ENCODE assay signal across 8 cellular contexts in the genomic region with DNA sequence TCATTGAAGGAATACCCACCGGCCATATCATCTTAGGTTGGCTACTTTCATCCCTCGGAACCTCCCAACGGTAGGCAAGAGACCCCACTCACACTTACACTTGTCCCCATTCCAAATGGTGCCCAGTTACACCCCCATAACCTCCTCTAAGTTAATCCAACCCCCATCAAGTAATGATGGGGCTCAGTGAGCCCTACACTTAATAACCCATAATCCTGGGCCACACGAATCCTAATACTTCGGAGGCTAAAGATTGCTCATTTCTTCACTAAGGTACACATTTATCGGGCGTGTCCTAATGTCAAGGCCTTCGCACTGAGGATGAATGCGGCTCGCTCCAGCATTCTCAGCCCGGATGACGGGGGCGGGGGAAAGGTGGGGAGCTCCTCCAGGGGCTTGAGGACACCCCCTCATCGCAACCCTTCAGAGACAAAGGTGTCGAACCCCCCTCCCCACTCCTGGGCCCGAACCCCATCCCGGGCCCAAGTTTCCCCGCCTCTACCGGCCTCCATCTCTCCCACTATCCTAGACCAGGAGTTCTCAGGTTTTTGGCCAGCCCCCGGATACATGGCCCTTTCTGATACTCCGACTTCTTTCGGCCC. TPM values are rescaled to one million over a fixed set of nuclear protein-coding genes. Genes with fewer than 3 reads are reported as not detected.
A peak's percentile ranks its signal among the peaks of the same experiment; 100 is the strongest.
DNase-seq lines count a peak whose midpoint lies in the region; ATAC-seq and TF ChIP-seq lines count a peak whose summit lies in the region.

No MANE protein-coding gene starts in this region.

- no peak for TF ChIP-seq CTCF in adrenal gland (IDR thresholded peaks at IDR 0.05)

- intact Hi-C loops in adrenal gland (cut with DNase I): loop anchor here in 1 of 2 donors (10.0 kb wide), 1 partner anchor 104 kb away; the partner anchor contains the start of gene SLC27A3
- intact Hi-C loops in aorta (cut with DNase I): loop anchor here (5.0 to 10.0 kb wide), 2 partner anchors 96 to 317 kb away; partner anchors contain the start of gene RAB13 (in 1 of the 2)

- 0 to 2% (median 2%) methylated on average over 21 to 22 of the region's 22 CpGs for WGBS in adrenal gland, 4 donors
- 1% methylated on average over 20 to 22 of the region's 22 CpGs for WGBS in aorta, 2 donors

- in situ Hi-C loops in KBM-7 (cut with MboI; ENCODE audit: low pct_unique_long_range_greater_than_20kb, low sequenced_read_pairs): no loop called here

- H3K36me3 ChIP-seq in adrenal gland (replicated peaks in 1 of 2): peaks cover 0 to 43% of the 10 kb centered on the region in 2 donors
- peaks cover 2 to 4% of the 10 kb centered on the region in 2 donors for H3K36me3 ChIP-seq in aorta (ENCODE audit: control insufficient read depth in 1 of 2, insufficient read depth in 2 of 2, low read length in 1 of 2)

- no peak for TF ChIP-seq POLR2A in adrenal gland (IDR thresholded peaks at IDR 0.05)

- H3K4me1 ChIP-seq in adrenal gland (replicated peaks in 1 of 2) (peaks cover 10 to 13% of the 10 kb centered on the region in 2 donors), aorta (ENCODE audit: control insufficient read depth in 1 of 2, insufficient read depth in 2 of 2, low read length in 2 of 2) (no peaks in the 10 kb centered on the region)

- H3K27me3 ChIP-seq in adrenal gland (no peaks in the 10 kb centered on the region), aorta (ENCODE audit: control insufficient read depth in 1 of 2, insufficient read depth in 2 of 2, low read length in 1 of 2) (no peaks in the 10 kb centered on the region)

- H3K4me3 ChIP-seq in adrenal gland (peak overlapping the region in 3 of 4 donors; percentile 58 to 66 (median 66)), aorta (ENCODE audit: low read length in 2 of 2) (peak overlapping the region; percentile 74 to 82)

- H3K27ac ChIP-seq in adrenal gland (peak overlapping the region; percentile 70 to 88 (median 77)), aorta (ENCODE audit: low read depth in 1 of 2, low read length in 2 of 2) (peak overlapping the region in 1 of 2 donors; percentile 82)

- peak; percentile 39 for DNase-seq in stimulated activated CD4-positive, alpha-beta T cell treated with anti-CD3 and anti-CD28 coated beads, Interleukin-15, amount 100 ng/mL, for 24 hours
- no peak for DNase-seq in stimulated activated CD4-positive, alpha-beta T cell treated with anti-CD3 and anti-CD28 coated beads, Interleukin-2, amount 100 ng/mL, for 48 hours
- peak in 2 of 7 donors; percentile 37 to 51 for DNase-seq in adrenal gland
- DNase-seq in left kidney (ENCODE audit: low read depth, low spot score): peak; percentile 33
- peak in 1 of 2 donors; percentile 76 for DNase-seq in aorta
- no peak for DNase-seq in glomerular visceral epithelial cell (ENCODE audit: extremely low spot score)
- no peak for DNase-seq in KBM-7

- ATAC-seq in aorta (ENCODE audit: low FRiP score): peak; percentile 36
- ATAC-seq in GM21786 (IDR thresholded peaks at IDR 0.05; ENCODE audit: unreplicated experiment): no peak

- no peaks in the 10 kb centered on the region for H3K9me3 ChIP-seq in adrenal gland (replicated peaks in 1 of 3)
- H3K9me3 ChIP-seq in aorta (ENCODE audit: control insufficient read depth, low read length): no peaks in the 10 kb centered on the region

RNA-seq across cellular contexts. Expression of gene ILF2, which starts 0.4 kb away (rescaled TPM):
- 100 to 1,000 TPM in 5 of 8 donors, 10 to 100 TPM in 3; 77.7 to 192 (median 105) TPM for total RNA-seq in adrenal gland
- polyA plus RNA-seq in adrenal gland: 100 to 1,000 TPM in 1 of 3 donors, 10 to 100 TPM in 2; 42.2 to 397 (median 45.6) TPM
- total RNA-seq in aorta: 10 to 100 TPM; 70.6 to 82.9 TPM
- polyA plus RNA-seq in aorta: 10 to 100 TPM; 67.0 to 72.8 TPM

RNA-seq across cellular contexts. Expression of gene NPR1, which starts 8.1 kb away (rescaled TPM):
- total RNA-seq in adrenal gland (10 to 100 TPM; 15.9 to 29.3 (median 19.6) TPM), aorta (100 to 1,000 TPM; 116 to 168 TPM)
- polyA plus RNA-seq in adrenal gland (10 to 100 TPM; 10.4 to 47.9 (median 39.4) TPM), aorta (100 to 1,000 TPM in 1 of 2 donors, 10 to 100 TPM in 1; 39.4 to 110 TPM)

RNA-seq across cellular contexts. Expression of gene SNAPIN, which starts 11.9 kb away (rescaled TPM):
- 100 to 1,000 TPM in 3 of 8 donors, 10 to 100 TPM in 5; 48.3 to 176 (median 85.3) TPM for total RNA-seq in adrenal gland
- 10 to 100 TPM; 37.7 to 50.8 (median 40.6) TPM for polyA plus RNA-seq in adrenal gland
- total RNA-seq in aorta: 10 to 100 TPM; 30.4 to 35.4 TPM
- polyA plus RNA-seq in aorta: 10 to 100 TPM; 52.6 to 55.6 TPM

RNA-seq across cellular contexts. Expression of gene CHTOP, which starts 36.5 kb away (rescaled TPM):
- total RNA-seq in adrenal gland (10 to 100 TPM; 35.5 to 74.9 (median 55.8) TPM), aorta (10 to 100 TPM; 54.3 to 57.0 TPM)
- polyA plus RNA-seq in adrenal gland (10 to 100 TPM; 59.1 to 83.3 (median 71.2) TPM), aorta (10 to 100 TPM; 34.4 to 51.8 TPM)

RNA-seq across cellular contexts. Expression of gene S100A1, which starts 42.1 kb away (rescaled TPM):
- total RNA-seq in adrenal gland: 1 to 10 TPM in 3 of 8 donors, under 1 TPM in 2, not detected in 3; 0.55 to 3.8 (median 1.8) TPM
- 10 to 100 TPM in 2 of 3 donors, 1 to 10 TPM in 1; 1.1 to 12.3 (median 10.9) TPM for polyA plus RNA-seq in adrenal gland
- under 1 TPM in 1 of 2 donors, not detected in 1; 0.69 TPM for total RNA-seq in aorta
- polyA plus RNA-seq in aorta: 1 to 10 TPM in 1 of 2 donors, under 1 TPM in 1; 0.23 to 7.1 TPM

Comparison
In these comparisons a context has a peak if more than half of its experiments do, and no peak if none do; other contexts are left out.
1. DNase-seq: peak in stimulated activated CD4-positive, alpha-beta T cell treated with anti-CD3 and anti-CD28 coated beads, Interleukin-15, amount 100 ng/mL, for 24 hours (single experiment) and left kidney (single experiment); none in stimulated activated CD4-positive, alpha-beta T cell treated with anti-CD3 and anti-CD28 coated beads, Interleukin-2, amount 100 ng/mL, for 48 hours (0 of 2), glomerular visceral epithelial cell (single experiment) and KBM-7 (single experiment).